10 cellular contexts compared by ENCODE assay signal in the genomic region with DNA sequence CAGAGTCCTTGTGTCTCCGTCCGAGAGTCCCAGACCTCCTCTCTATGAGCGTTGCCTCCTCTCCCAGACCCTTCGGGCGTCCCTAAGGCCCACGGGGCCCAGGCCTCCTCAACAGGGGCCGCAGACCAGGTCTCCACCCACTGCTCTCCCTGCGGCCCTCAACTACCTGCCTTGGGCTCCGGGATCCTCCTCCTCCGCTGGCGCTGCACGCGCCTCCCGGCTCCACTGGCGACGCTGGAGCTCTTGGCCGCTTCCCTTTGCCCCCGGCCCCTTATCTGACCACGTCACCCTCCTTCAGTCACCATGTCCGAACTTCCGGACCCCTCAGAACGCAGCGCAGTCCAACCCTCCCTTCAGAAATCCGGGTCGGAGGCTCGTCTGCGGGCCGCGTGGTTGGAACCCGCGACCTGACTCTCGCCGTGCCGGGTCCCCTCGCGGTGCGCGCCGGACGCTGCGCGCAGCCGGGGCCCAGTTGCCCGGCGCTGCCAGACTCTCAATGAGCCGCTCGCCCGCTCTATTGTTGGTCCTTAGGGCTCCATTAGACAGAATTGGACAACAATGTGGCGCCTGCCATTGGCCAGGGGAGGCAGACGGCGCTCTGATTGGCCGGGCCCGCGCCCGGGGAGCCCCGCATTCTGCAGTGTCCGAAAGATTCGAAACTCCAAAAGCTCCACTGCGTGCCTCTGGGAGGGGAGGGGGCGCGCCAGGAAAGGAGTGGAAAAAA. TPM values are rescaled to one million over a fixed set of nuclear protein-coding genes. Genes with fewer than 3 reads are reported as not detected.
A peak's percentile ranks its signal among the peaks of the same experiment; 100 is the strongest.
DNase-seq lines count a peak whose midpoint lies in the region; ATAC-seq, FAIRE-seq and TF ChIP-seq lines count a peak whose summit lies in the region.
"Had no signal": no experiment of that assay in that cellular context is flagged by ENCODE, and none has a peak within 500 bp of the region (broad histone marks: within the 10 kb centered on the region; RNA-seq: fewer than 3 reads in every experiment).

A gene (minus strand): TSS at position 498 of the 724 bp plus-strand sequence. CDS start 1,907 bp downstream, outside the sequence.

- CTCF ChIA-PET in endothelial cell of umbilical vein (lab: Charles Lee): interaction anchor here (0.9 to 1.5 kb wide), 5 partner anchors 9 to 182 kb away, joined by 3 to 7 read pairs (median 4); no protein-coding TSS in a partner anchor

- peaks cover 4% of the 10 kb centered on the region; the same call in 2 of the 3 replicates for H3K36me3 Mint-ChIP-seq in GM23338 (ENCODE audit: low read depth)
- H3K36me3 Mint-ChIP-seq in nephron (ENCODE audit: low read depth): no peaks in the 10 kb centered on the region

- no peak within 1 kb of the TSS for H3K9ac ChIP-seq in endothelial cell of umbilical vein (replicated peaks; ENCODE audit: extremely low read depth, insufficient read depth, low read length)

- FAIRE-seq in endothelial cell of umbilical vein (lab: Jason Lieb, UNC): peak; percentile 74
- FAIRE-seq: GM18507 had no signal

- TF ChIP-seq CTCF in GM23338 (conservative IDR thresholded peaks at IDR 0.05; ENCODE audit: low read depth in 2 of 2): no peak
- no peak for TF ChIP-seq CTCF in endothelial cell of umbilical vein (IDR thresholded peaks at IDR 0.05; ENCODE audit: extremely low read depth in 1 of 2, insufficient read depth in 1 of 2, low read depth in 1 of 2, low read length in 2 of 2)
- TF ChIP-seq CTCF in nephron (IDR thresholded peaks at IDR 0.05; ENCODE audit: unreplicated experiment in 3 of 3): no peak

- 0 out of 2 replicates have a peak, but pooled peaks cover 13% of the 10 kb centered on the region for H3F3A ChIP-seq in GM23338 (replicated peaks; ENCODE audit: low read depth)

- TF ChIP-seq POLR2A in endothelial cell of umbilical vein (IDR thresholded peaks at IDR 0.05; ENCODE audit: low read depth, low read length): no peak

- H3K4me2 ChIP-seq in GM23338: peak within 1 kb of the TSS; percentile 93
- peak within 1 kb of the TSS; percentile 60 for H3K4me2 ChIP-seq in endothelial cell of umbilical vein (ENCODE audit: insufficient read depth, low read length)

- H3K9me3 ChIP-seq in endothelial cell of umbilical vein (replicated peaks; ENCODE audit: control insufficient read depth, insufficient read depth, low read length): no peaks in the 10 kb centered on the region

- H4K20me1 ChIP-seq in GM23338 (replicated peaks; ENCODE audit: insufficient read depth) (peaks cover 37% of the 10 kb centered on the region), endothelial cell of umbilical vein (replicated peaks; ENCODE audit: control insufficient read depth, extremely low read depth, insufficient read depth, low read length) (no peaks in the 10 kb centered on the region)

- peak; percentile 36 for ATAC-seq in GM23338
- no peak for ATAC-seq in HG02981 (IDR thresholded peaks at IDR 0.05; ENCODE audit: unreplicated experiment)
- ATAC-seq in GM18519 (IDR thresholded peaks at IDR 0.05; ENCODE audit: low FRiP score, unreplicated experiment): no peak

- dilution Hi-C loops in endothelial cell of umbilical vein (cut with MboI; ENCODE audit: extremely low pct_ligation_motif_present, low sequenced_read_pairs): no loop called here

- H3K4me3 ChIP-seq in GM23338 (peak within 1 kb of the TSS; percentile 75), endothelial cell of umbilical vein (replicated peaks in 1 of 3; ENCODE audit: insufficient read depth in 1 of 3, low read depth in 1 of 3, low read length in 3 of 3) (peak within 1 kb of the TSS in 1 of 3 experiments; percentile 22)

- DNase-seq in AG08396 (ENCODE audit: low spot score) (peak; percentile 59), GM23338 (ENCODE audit: low spot score) (peak; percentile 84), NOMO-1 (lab: John Stamatoyannopoulos, UW; ENCODE audit: unreplicated experiment in 2 of 2) (peak; percentile 38 to 47), endothelial cell of umbilical vein (ENCODE audit: low read depth, low spot score) (peak; percentile 46), activated gamma-delta T cell treated with Interleukin-2 at 50 U/mL for 16 hours (no peak)

- intact Hi-C loops in endothelial cell of umbilical vein (cut with micrococcal nuclease): no loop called here

- H3K9me2 ChIP-seq in GM23338 (ENCODE audit: insufficient read depth): no peaks in the 10 kb centered on the region

- no peaks in the 10 kb centered on the region for H3K79me2 ChIP-seq in GM23338 (replicated peaks; ENCODE audit: insufficient read depth)
- no peaks in the 10 kb centered on the region for H3K79me2 ChIP-seq in endothelial cell of umbilical vein (ENCODE audit: control insufficient read depth, insufficient read depth, low read length)

- no peak within 1 kb of the TSS for H3K27ac ChIP-seq in GM23338 (ENCODE audit: low read depth)
- H3K27ac ChIP-seq in endothelial cell of umbilical vein (ENCODE audit: insufficient read depth, low read depth, low read length): no peak within 1 kb of the TSS

- POLR2A ChIA-PET in endothelial cell of umbilical vein (lab: Charles Lee): no interaction called here

- H3K4me1 Mint-ChIP-seq in GM23338 (peaks cover 58% of the 10 kb centered on the region), nephron (peaks cover 47% of the 10 kb centered on the region)

- H3K4me1 ChIP-seq in GM23338 (ENCODE audit: insufficient read depth) (peaks cover 37% of the 10 kb centered on the region), endothelial cell of umbilical vein (ENCODE audit: control insufficient read depth, extremely low read depth, insufficient read depth, low read length) (peaks cover 3% of the 10 kb centered on the region)

- BruUV-seq in endothelial cell of umbilical vein (replicated peaks; lab: Mats Ljungman, UMichigan): no TSS peak

- no peaks in the 10 kb centered on the region; the same call in 1 of the 2 replicates for H3K36me3 ChIP-seq in GM23338 (ENCODE audit: insufficient read depth)
- H3K36me3 ChIP-seq in endothelial cell of umbilical vein (ENCODE audit: control insufficient read depth in 2 of 2, extremely low read depth in 1 of 2, insufficient read depth in 2 of 2, low read length in 2 of 2): no peaks in the 10 kb centered on the region

- H3K27me3 ChIP-seq in GM23338 (ENCODE audit: insufficient read depth) (peaks cover 100% of the 10 kb centered on the region), endothelial cell of umbilical vein (ENCODE audit: control insufficient read depth in 2 of 2, insufficient read depth in 2 of 2, low read length in 2 of 2) (peaks cover 84 to 100% of the 10 kb centered on the region in 2 experiments)

- H3K27me3 Mint-ChIP-seq in GM23338 (ENCODE audit: insufficient read depth, low read depth, poor library complexity): peaks cover 96% of the 10 kb centered on the region
- peaks cover 96% of the 10 kb centered on the region for H3K27me3 Mint-ChIP-seq in nephron (ENCODE audit: low read depth)

- peak within 1 kb of the TSS; percentile 76 for H3K4me3 Mint-ChIP-seq in GM23338
- peak within 1 kb of the TSS; percentile 72 to 77 (median 73) for H3K4me3 Mint-ChIP-seq in nephron

- H3K9me3 Mint-ChIP-seq in GM23338: peaks cover 6% of the 10 kb centered on the region
- peaks cover 2% of the 10 kb centered on the region for H3K9me3 Mint-ChIP-seq in nephron

- H2AFZ ChIP-seq in GM23338: peak within 1 kb of the TSS; percentile 86
- no peak within 1 kb of the TSS for H2AFZ ChIP-seq in endothelial cell of umbilical vein (ENCODE audit: low read depth, low read length)

- no peaks in the 10 kb centered on the region for H3K9me1 ChIP-seq in endothelial cell of umbilical vein (replicated peaks; ENCODE audit: control insufficient read depth, extremely low read depth, insufficient read depth, low read length)

- H3K27ac Mint-ChIP-seq in GM23338: no peak within 1 kb of the TSS
- H3K27ac Mint-ChIP-seq in nephron: no peak within 1 kb of the TSS

TF ChIP-seq in GM23338, 12 proteins besides CTCF, POLR2A, EP300 and RAD21:
- TF ChIP-seq CREB1 (CRISPR knock-in tag; IDR thresholded peaks at IDR 0.05; ENCODE audit: low read depth) (0 out of 2 replicates have a peak, but pooled peaks have one; percentile 26), POLR2AphosphoS5 (IDR thresholded peaks at IDR 0.05; ENCODE audit: low read depth) (no peak), EZH2phosphoT487 (IDR thresholded peaks at IDR 0.05; ENCODE audit: unreplicated experiment) (peak; percentile 72), EZH2 (IDR thresholded peaks at IDR 0.05; ENCODE audit: low read depth, unreplicated experiment) (peak; percentile 83)

TF ChIP-seq in endothelial cell of umbilical vein, 7 proteins besides CTCF, POLR2A, EP300 and RAD21:
- TF ChIP-seq, protein P1, sequence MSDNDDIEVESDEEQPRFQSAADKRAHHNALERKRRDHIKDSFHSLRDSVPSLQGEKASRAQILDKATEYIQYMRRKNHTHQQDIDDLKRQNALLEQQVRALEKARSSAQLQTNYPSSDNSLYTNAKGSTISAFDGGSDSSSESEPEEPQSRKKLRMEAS (IDR thresholded peaks at IDR 0.05; ENCODE audit: insufficient read depth, insufficient read length): no peak
- no peak for TF ChIP-seq FOS (IDR thresholded peaks at IDR 0.05; ENCODE audit: borderline replicate concordance, insufficient read depth, low read length)
- TF ChIP-seq JUN (IDR thresholded peaks at IDR 0.05; ENCODE audit: borderline replicate concordance, insufficient read depth, insufficient read length, low read depth): no peak
- TF ChIP-seq MYC (IDR thresholded peaks at IDR 0.05; ENCODE audit: low read depth, low read length): no peak
- TF ChIP-seq POLR2AphosphoS5 (IDR thresholded peaks at IDR 0.05; ENCODE audit: insufficient read depth, low read depth, low read length): no peak
- TF ChIP-seq GATA2 (IDR thresholded peaks at IDR 0.05; ENCODE audit: insufficient read depth, insufficient read length, low read depth, low read length): no peak
- TF ChIP-seq EZH2 (IDR thresholded peaks at IDR 0.05; ENCODE audit: borderline replicate concordance, low read depth, low read length, severe bottlenecking): peak; percentile 78

RNA-seq across cellular contexts. Expression of the gene that starts here (rescaled TPM):
- total RNA-seq in GM23338 (2014; rRNA removed; shearing (Covaris generic)): 0.07 TPM in 1 of 2 replicates, not detected in the other
- polyA plus RNA-seq in GM23338 (2016; fragmentation: Nextera tagmentation; extraction: Ambion mirVana) (not detected in 2 replicates), endothelial cell of umbilical vein (not detected in 2 replicates)
- total RNA-seq in endothelial cell of umbilical vein: not detected in 2 replicates
- polyA plus RNA-seq in endothelial cell of umbilical vein (2011; cell fraction: cytosol; rRNA removed): not detected in 2 replicates
- polyA plus RNA-seq in endothelial cell of umbilical vein (2011; cell fraction: nucleus; rRNA removed): not detected in 2 replicates
- not detected in 2 replicates for polyA plus RNA-seq in endothelial cell of umbilical vein (2012)
- not detected in 2 replicates for polyA minus RNA-seq in endothelial cell of umbilical vein
- not detected for polyA minus RNA-seq in endothelial cell of umbilical vein (2011; cell fraction: cytosol; rRNA and poly(A)+ RNA removed)
- 0.14 TPM in 1 of 2 replicates, not detected in the other for polyA minus RNA-seq in endothelial cell of umbilical vein (2011; cell fraction: nucleus; rRNA and poly(A)+ RNA removed)
- polyA plus RNA-seq: adipose tissue had no signal

Comparison
In these comparisons a context has a peak if more than half of its experiments do, and no peak if none do; other contexts are left out.
1. Peak in DNase-seq, ATAC-seq, H3K4me3 ChIP-seq and H3K4me2 ChIP-seq in GM23338; RNA of the gene not detected or under 1 TPM.
2. Peak in DNase-seq and H3K4me2 ChIP-seq in endothelial cell of umbilical vein; RNA of the gene not detected or under 1 TPM.